Comparison of ENCODE assay signal across 9 cellular contexts in genomic region chr21:46098303-46099141, GRCh38. TPM values are rescaled to one million over a fixed set of nuclear protein-coding genes. Genes with fewer than 3 reads are reported as not detected.
DNase-seq lines count a peak whose midpoint lies in the region; ATAC-seq and TF ChIP-seq lines count a peak whose summit lies in the region.
"Had no signal": no experiment of that assay in that cellular context is flagged by ENCODE, and none has a peak within 500 bp of the region (broad histone marks: within the 10 kb centered on the region; RNA-seq: fewer than 3 reads in every experiment).

No MANE protein-coding gene starts in this region.

- peaks cover 0 to 5% (median 0%) of the 10 kb centered on the region in 4 donors for H3K9me3 ChIP-seq in right lobe of liver
- peaks cover 0 to 13% (median 11%) of the 10 kb centered on the region in 3 donors for H3K9me3 ChIP-seq in tibial artery

- H3K36me3 ChIP-seq in brain microvascular endothelial cell (replicated peaks) (peaks cover 7% of the 10 kb centered on the region), right lobe of liver (no peaks in the 10 kb centered on the region), tibial artery (peaks cover 0 to 8% (median 0%) of the 10 kb centered on the region in 3 donors)

- peaks cover 4% of the 10 kb centered on the region for H3K9me3 Mint-ChIP-seq in activated CD4-positive, alpha-beta T cell treated with anti-CD3 and anti-CD28 coated beads for 36 hours (ENCODE audit: low read depth)

- TF ChIP-seq POLR2A in right lobe of liver (IDR thresholded peaks at IDR 0.05), result no peak

- peak; percentile 22 for ATAC-seq in activated CD4-positive, alpha-beta T cell treated with anti-CD3 and anti-CD28 coated beads for 36 hours
- ATAC-seq in right lobe of liver (peak in 3 of 4 donors; percentile 5 to 24 (median 6)), GM21515 (IDR thresholded peaks at IDR 0.05; ENCODE audit: unreplicated experiment) (no peak), HG03342 (IDR thresholded peaks at IDR 0.05; ENCODE audit: unreplicated experiment) (no peak)

- intact Hi-C loops in activated CD4-positive, alpha-beta T cell treated with anti-CD3 and anti-CD28 coated beads for 36 hours (cut with DNase I, micrococcal nuclease), result loop anchor here (2.0 to 5.0 kb wide), 3 partner anchors 126 to 130 kb away; partner anchors contain the start of gene LSS (in 1 of the 2)
- intact Hi-C loops in right lobe of liver (cut with DNase I) (no loop called here), tibial artery (cut with DNase I; ENCODE audit: low total_unique reads) (no loop called here)

- peaks cover 4% of the 10 kb centered on the region for H3K36me3 Mint-ChIP-seq in activated CD4-positive, alpha-beta T cell treated with anti-CD3 and anti-CD28 coated beads for 36 hours (ENCODE audit: low read depth)

- H3K27ac ChIP-seq in brain microvascular endothelial cell (peak overlapping the region; percentile 69), right lobe of liver (peak overlapping the region; percentile 40 to 79 (median 47)), tibial artery (peak overlapping the region; percentile 95 to 100)

- in situ Hi-C loops in brain microvascular endothelial cell (cut with HindIII; ENCODE audit: low pct_ligation_motif_present, low sequenced_read_pairs), result no loop called here

- POLR2A ChIA-PET in activated CD4-positive, alpha-beta T cell treated with anti-CD3 and anti-CD28 coated beads for 36 hours (lab: Charles Lee), result no interaction called here

- DNase-seq in activated CD4-positive, alpha-beta T cell treated with anti-CD3 and anti-CD28 coated beads for 36 hours, result peak; percentile 20
- no peak for DNase-seq in activated CD4-positive, alpha-beta T cell treated with anti-CD3 and anti-CD28 coated beads, Interleukin-2, amount 50 U/mL, for 48 hours
- no peak for DNase-seq in brain microvascular endothelial cell
- peak; percentile 27 to 53 (median 46) for DNase-seq in right lobe of liver
- peak; percentile 25 to 70 for DNase-seq in tibial artery
- DNase-seq in NCI-H1436 treated with DMSO at 0.1 percent for 48 hours (lab: John Stamatoyannopoulos, UW), result no peak

- peaks cover 2% of the 10 kb centered on the region for H3K4me1 Mint-ChIP-seq in activated CD4-positive, alpha-beta T cell treated with anti-CD3 and anti-CD28 coated beads for 36 hours

- WGBS in right lobe of liver (ENCODE audit: insufficient coverage, low coverage, low lambda C conversion rate, missing lambda C conversion rate), result no CpG with 5 or more reads among the region's 94 CpGs

- no peak overlapping the region for H3K27ac Mint-ChIP-seq in activated CD4-positive, alpha-beta T cell treated with anti-CD3 and anti-CD28 coated beads for 36 hours

- TF ChIP-seq CTCF in brain microvascular endothelial cell (IDR thresholded peaks at IDR 0.05; ENCODE audit: low read depth, low read length, missing control alignments) (no peak), right lobe of liver (IDR thresholded peaks at IDR 0.05) (no peak), tibial artery (IDR thresholded peaks at IDR 0.05) (no peak)

- peaks cover 27% of the 10 kb centered on the region for H3K27me3 Mint-ChIP-seq in activated CD4-positive, alpha-beta T cell treated with anti-CD3 and anti-CD28 coated beads for 36 hours

- H3K4me1 ChIP-seq in right lobe of liver, result no peaks in the 10 kb centered on the region
- peaks cover 0 to 38% (median 21%) of the 10 kb centered on the region in 4 donors for H3K4me1 ChIP-seq in tibial artery

- H3K4me3 Mint-ChIP-seq in activated CD4-positive, alpha-beta T cell treated with anti-CD3 and anti-CD28 coated beads for 36 hours, result peak overlapping the region; percentile 52

- peak overlapping the region; percentile 78 for H3K4me3 ChIP-seq in brain microvascular endothelial cell (ENCODE audit: low read depth, low read length)
- H3K4me3 ChIP-seq in right lobe of liver, result peak overlapping the region; percentile 26 to 48 (median 36)
- H3K4me3 ChIP-seq in tibial artery, result peak overlapping the region; percentile 82 to 97

- H3K27me3 ChIP-seq in brain microvascular endothelial cell (replicated peaks) (no peaks in the 10 kb centered on the region), right lobe of liver (peaks cover 3 to 8% of the 10 kb centered on the region in 2 donors), tibial artery (no peaks in the 10 kb centered on the region)

- CTCF ChIA-PET in activated CD4-positive, alpha-beta T cell treated with anti-CD3 and anti-CD28 coated beads for 36 hours (lab: Charles Lee), result no interaction called here

RNA-seq across cellular contexts. Expression of gene COL6A2, which starts 0.6 kb away (rescaled TPM):
- total RNA-seq in activated CD4-positive, alpha-beta T cell treated with anti-CD3 and anti-CD28 coated beads for 36 hours, result 1 to 10 TPM; 3.3 to 3.4 TPM
- 10 to 100 TPM; 17.3 to 81.7 (median 38.4) TPM for total RNA-seq in right lobe of liver

RNA-seq across cellular contexts. Expression of gene FTCD, which starts 56.9 kb away (rescaled TPM):
- total RNA-seq in activated CD4-positive, alpha-beta T cell treated with anti-CD3 and anti-CD28 coated beads for 36 hours, result under 1 TPM; 0.16 to 0.23 TPM
- 100 to 1,000 TPM; 141 to 668 (median 417) TPM for total RNA-seq in right lobe of liver
- total RNA-seq: SK-MEL-5 had no signal

Comparison
In these comparisons a context has a peak if more than half of its experiments do, and no peak if none do; other contexts are left out.
1. DNase-seq: peak in activated CD4-positive, alpha-beta T cell treated with anti-CD3 and anti-CD28 coated beads for 36 hours (single experiment), right lobe of liver (3 of 3) and tibial artery (2 of 2); none in activated CD4-positive, alpha-beta T cell treated with anti-CD3 and anti-CD28 coated beads, Interleukin-2, amount 50 U/mL, for 48 hours (0 of 2), brain microvascular endothelial cell (single experiment) and NCI-H1436 treated with DMSO at 0.1 percent for 48 hours (single experiment).
2. ATAC-seq: peak in activated CD4-positive, alpha-beta T cell treated with anti-CD3 and anti-CD28 coated beads for 36 hours (single experiment) and right lobe of liver (3 of 4); none in GM21515 (single experiment) and HG03342 (single experiment).
3. H3K27ac ChIP-seq: peak in every context shown above with its lines; median percentile 98 in tibial artery; 69 in brain microvascular endothelial cell; 47 in right lobe of liver.
4. H3K4me3 ChIP-seq: peak in every context shown above with its lines; median percentile 90 in tibial artery; 78 in brain microvascular endothelial cell; 36 in right lobe of liver.
5. RNA of gene COL6A2, which starts 0.6 kb away (total RNA-seq): 17.3 to 81.7 TPM in right lobe of liver; 3.3 to 3.4 TPM in activated CD4-positive, alpha-beta T cell treated with anti-CD3 and anti-CD28 coated beads for 36 hours; every median in the first group is over 4 times any median in the second.
6. RNA of gene FTCD, which starts 56.9 kb away (total RNA-seq): 141 to 668 TPM in right lobe of liver; 0.16 to 0.23 TPM in activated CD4-positive, alpha-beta T cell treated with anti-CD3 and anti-CD28 coated beads for 36 hours; every median in the first group is over 100 times any median in the second.
7. intact Hi-C loops: an anchor here in activated CD4-positive, alpha-beta T cell treated with anti-CD3 and anti-CD28 coated beads for 36 hours (2.0 to 5.0 kb wide); none called in right lobe of liver and tibial artery.